ENCODE assay signal across 9 cellular contexts in the genomic region with DNA sequence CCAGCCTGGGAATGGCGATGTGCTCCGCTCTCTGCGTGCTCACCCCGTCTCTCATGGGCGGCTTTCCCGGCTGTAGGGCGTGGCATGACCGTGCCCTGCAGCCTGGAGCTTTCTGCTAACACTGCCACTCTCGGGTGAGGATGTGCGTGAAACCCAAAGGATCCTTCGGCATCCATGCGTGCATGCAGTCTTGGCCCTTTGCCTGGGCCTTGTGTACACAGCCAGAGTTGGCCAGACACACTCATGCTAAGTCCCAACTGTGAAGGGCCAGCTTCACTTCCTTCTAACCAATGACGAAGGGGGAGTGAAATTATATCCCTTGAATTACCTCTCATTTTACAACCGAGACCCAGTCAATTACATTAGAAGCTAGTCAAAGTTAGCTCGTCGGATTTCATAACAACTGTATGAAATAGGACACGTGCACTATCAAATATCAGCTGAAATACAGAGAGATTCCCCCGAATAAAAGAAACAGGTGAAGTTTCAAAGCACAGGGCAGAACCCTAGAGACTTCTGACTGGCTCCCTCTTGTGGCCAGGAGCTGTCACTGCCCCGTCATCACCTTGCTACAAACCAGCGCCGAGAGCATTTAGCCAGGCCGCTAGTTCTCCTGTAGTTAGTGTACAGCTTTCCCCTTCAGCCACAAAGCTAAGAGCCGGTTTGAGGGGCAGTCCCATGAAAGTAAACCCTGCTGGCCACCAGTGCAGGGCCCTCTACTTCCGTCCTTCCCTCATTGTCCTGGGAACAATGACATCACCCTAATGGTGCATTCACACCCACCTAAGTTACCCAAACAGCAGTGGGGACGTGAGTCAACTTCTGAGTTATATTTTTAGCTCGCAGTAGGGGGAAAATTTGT.
DNase-seq lines count a peak whose midpoint lies in the region; TF ChIP-seq lines count a peak whose summit lies in the region.
"Had no signal": no experiment of that assay in that cellular context is flagged by ENCODE, and none has a peak within 500 bp of the region (broad histone marks: within the 10 kb centered on the region; RNA-seq: fewer than 3 reads in every experiment).

No MANE protein-coding gene starts in this region.

- peaks cover 0 to 13% of the 10 kb centered on the region in 2 experiments; a peak in 2 of 4 replicates for H3K4me1 ChIP-seq in SK-N-SH (ENCODE audit: control insufficient read depth in 1 of 2, insufficient read depth in 2 of 2, low read depth in 1 of 2, low read length in 1 of 2)
- H3K4me1 ChIP-seq in cardiac muscle cell (ENCODE audit: low read depth), result no peaks in the 10 kb centered on the region

- H3K9ac ChIP-seq in SK-N-SH, result no peak overlapping the region

- 33% methylated on average over 21 of the region's 26 CpGs for WGBS in SK-N-SH (ENCODE audit: low lambda C conversion rate)

- H3K27me3 ChIP-seq in SK-N-SH (ENCODE audit: insufficient read depth), result no peaks in the 10 kb centered on the region
- H3K27me3 ChIP-seq in cardiac muscle cell, result no peaks in the 10 kb centered on the region
- H3K27me3 ChIP-seq: ovary had no signal

- POLR2A ChIA-PET in SK-N-SH (lab: Yijun Ruan, JAX), result no interaction called here

- no peak overlapping the region for H3K4me3 ChIP-seq in HFF-Myc (replicated peaks; ENCODE audit: low read depth, low read length)
- H3K4me3 ChIP-seq in SK-N-SH (ENCODE audit: low read depth in 2 of 2, low read length in 1 of 2), result no peak overlapping the region; a peak in 1 of 4 replicates
- no peak overlapping the region for H3K4me3 ChIP-seq in cardiac muscle cell
- H3K4me3 ChIP-seq in retinal pigment epithelial cell (ENCODE audit: low read length), result no peak overlapping the region
- H3K4me3 ChIP-seq: ovary had no signal

- 0 out of 2 replicates have a peak overlapping the region, but pooled peaks have one; percentile 57 for H2AFZ ChIP-seq in SK-N-SH (ENCODE audit: low read depth)

- peak; percentile 81 for TF ChIP-seq RAD21 in SK-N-SH (IDR thresholded peaks at IDR 0.05; ENCODE audit: low read length)

- no peak for TF ChIP-seq EP300 in SK-N-SH (IDR thresholded peaks at IDR 0.05; ENCODE audit: borderline replicate concordance in 1 of 2, low read depth in 1 of 2, low read length in 1 of 2)

- H3K27ac ChIP-seq in SK-N-SH (ENCODE audit: low read depth in 2 of 2, low read length in 1 of 2) (no peak overlapping the region; a peak in 1 of 4 replicates), cardiac muscle cell (no peak overlapping the region)
- H3K27ac ChIP-seq: ovary had no signal

- TF ChIP-seq CTCF in GM10266 (IDR thresholded peaks at IDR 0.05; ENCODE audit: control insufficient read depth, insufficient read depth, low read depth, missing control alignments) (peak; percentile 91), HFF-Myc (IDR thresholded peaks at IDR 0.05; ENCODE audit: low read depth, low read length, missing control alignments) (peak; percentile 98), SK-N-SH (IDR thresholded peaks at IDR 0.05) (peak; percentile 98), cardiac muscle cell (IDR thresholded peaks at IDR 0.05; ENCODE audit: low read depth, low read length) (peak; percentile 98), retinal pigment epithelial cell (conservative IDR thresholded peaks at IDR 0.05; ENCODE audit: low read depth, low read length) (peak; percentile 99)

- H3K36me3 ChIP-seq in SK-N-SH (replicated peaks in 1 of 2; ENCODE audit: control insufficient read depth in 1 of 2, insufficient read depth in 2 of 2, low read length in 1 of 2) (no peaks in the 10 kb centered on the region), cardiac muscle cell (no peaks in the 10 kb centered on the region)
- H3K36me3 ChIP-seq: ovary had no signal

- no peaks in the 10 kb centered on the region for H3K79me2 ChIP-seq in SK-N-SH (ENCODE audit: insufficient read depth)

- H4K20me1 ChIP-seq in SK-N-SH (ENCODE audit: insufficient read depth), result no peaks in the 10 kb centered on the region

- CTCF ChIA-PET in SK-N-SH (lab: Yijun Ruan, JAX), result interaction anchor here (0.6 to 10.9 kb wide), 71 partner anchors 9 to 924 kb away, joined by 3 to 190 read pairs (median 5); no protein-coding TSS in a partner anchor

- H3F3A ChIP-seq in SK-N-SH (replicated peaks; ENCODE audit: insufficient read depth), result peaks cover 3% of the 10 kb centered on the region

- H3K9me3 ChIP-seq in SK-N-SH, result no peaks in the 10 kb centered on the region
- no peaks in the 10 kb centered on the region for H3K9me3 ChIP-seq in cardiac muscle cell (ENCODE audit: low read depth)
- H3K9me3 ChIP-seq: ovary had no signal

- H3K4me2 ChIP-seq in SK-N-SH, result peak overlapping the region; percentile 55; the same call in 1 of the 2 replicates

- H3K9me2 ChIP-seq in SK-N-SH, result no peaks in the 10 kb centered on the region

- peak; percentile 78 for DNase-seq in GM10266 (ENCODE audit: extremely low spot score)
- no peak for DNase-seq in HFF-Myc (ENCODE audit: extremely low read depth, low read depth)
- peak; percentile 55 for DNase-seq in MV-4-11 (lab: John Stamatoyannopoulos, UW)
- peak; percentile 78 for DNase-seq in SK-N-SH
- DNase-seq in activated naive CD4-positive, alpha-beta T cell treated with anti-CD3 and anti-CD28 coated beads, Interleukin-2, amount 50 U/mL, for 16 hours, result peak; percentile 80
- peak; percentile 63 to 83 for DNase-seq in cardiac muscle cell (ENCODE audit: low read depth in 1 of 2, low spot score in 1 of 2)
- no peak for DNase-seq in retinal pigment epithelial cell (ENCODE audit: low read depth)
- DNase-seq in putamen (ENCODE audit: low spot score), result no peak

TF ChIP-seq in SK-N-SH, 30 proteins besides CTCF, POLR2A, EP300 and RAD21:
- TF ChIP-seq CHD2 (IDR thresholded peaks at IDR 0.05; ENCODE audit: low read length, partially characterized antibody), result peak; percentile 9
- peak; percentile 85 for TF ChIP-seq SMC3 (IDR thresholded peaks at IDR 0.05; ENCODE audit: low read depth, low read length)
- no peak for TF ChIP-seq ZBTB33 (IDR thresholded peaks at IDR 0.05; ENCODE audit: borderline replicate concordance, low read depth)

Comparison
In these comparisons a context has a peak if more than half of its experiments do, and no peak if none do; other contexts are left out.
1. DNase-seq: peak in GM10266 (single experiment), MV-4-11 (single experiment), SK-N-SH (single experiment), activated naive CD4-positive, alpha-beta T cell treated with anti-CD3 and anti-CD28 coated beads, Interleukin-2, amount 50 U/mL, for 16 hours (single experiment) and cardiac muscle cell (2 of 2); none in HFF-Myc (single experiment), retinal pigment epithelial cell (single experiment) and putamen (single experiment).
2. Peak in every context shown above with its lines, with median percentiles within 50 percentile points of each other: CTCF ChIP-seq.